In the genomic region with DNA sequence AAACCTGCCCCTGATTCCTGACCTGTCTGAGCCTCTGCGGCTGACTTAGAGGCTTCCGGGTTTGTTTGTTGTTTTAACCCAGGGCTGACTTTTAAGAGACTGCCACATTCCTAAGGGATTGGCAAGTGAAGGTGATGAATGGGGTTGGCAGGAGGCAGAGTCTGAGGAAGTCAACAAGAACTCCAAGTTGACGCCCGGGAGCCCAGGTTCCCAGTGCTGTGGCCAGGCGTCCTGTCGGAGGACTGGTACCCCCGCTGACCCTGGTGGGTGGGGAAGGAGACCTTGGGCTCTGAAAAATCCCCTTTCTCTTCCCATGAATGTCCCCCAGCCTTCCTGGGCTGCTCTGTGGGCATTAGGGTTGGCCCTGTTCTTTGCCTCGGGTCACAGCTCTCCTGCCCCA, we compare ENCODE assay signal across 11 cellular contexts. TPM values are rescaled to one million over a fixed set of nuclear protein-coding genes. Genes with fewer than 3 reads are reported as not detected.
A peak's percentile ranks its signal among the peaks of the same experiment; 100 is the strongest.
DNase-seq lines count a peak whose midpoint lies in the region; ATAC-seq and TF ChIP-seq lines count a peak whose summit lies in the region.
"Had no signal": no experiment of that assay in that cellular context is flagged by ENCODE, and none has a peak within 500 bp of the region (broad histone marks: within the 10 kb centered on the region; RNA-seq: fewer than 3 reads in every experiment).

No MANE protein-coding gene starts in this region.

- no peak for TF ChIP-seq CTCF in ascending aorta (IDR thresholded peaks at IDR 0.05)
- TF ChIP-seq CTCF in thyroid gland (IDR thresholded peaks at IDR 0.05) = no peak

- H3K4me3 ChIP-seq in ascending aorta (no peak overlapping the region), thyroid gland (replicated peaks in 1 of 3) (no peak overlapping the region)
- H3K4me3 ChIP-seq: GM12878 had no signal

- peak overlapping the region; percentile 68 to 79 for H3K27ac ChIP-seq in ascending aorta
- H3K27ac ChIP-seq in thyroid gland = peak overlapping the region; percentile 21 to 69 (median 29)
- H3K27ac ChIP-seq: neutrophil had no signal

- 40 to 58% methylated on average over 8 of the region's 8 CpGs for WGBS in thyroid gland, 2 donors

- ATAC-seq in HG02981 (IDR thresholded peaks at IDR 0.05; ENCODE audit: unreplicated experiment) = no peak
- no peak for ATAC-seq in GM19324 (IDR thresholded peaks at IDR 0.05; ENCODE audit: low FRiP score, unreplicated experiment)
- ATAC-seq in GM21529 (IDR thresholded peaks at IDR 0.05; ENCODE audit: unreplicated experiment) = no peak
- ATAC-seq: GM12878 had no signal

- H3K4me1 ChIP-seq in ascending aorta (peaks cover 7 to 39% of the 10 kb centered on the region in 2 donors), thyroid gland (peaks cover 14 to 25% of the 10 kb centered on the region in 2 donors)

- DNase-seq in HPDE6-E6E7 (ENCODE audit: extremely low spot score) (peak; percentile 90), ascending aorta (ENCODE audit: low spot score in 2 of 2) (peak; percentile 33 to 82), islet precursor cell (peak; percentile 87), thyroid gland (peak; percentile 42 to 62), GM19240 (ENCODE audit: insufficient read length, low spot score) (no peak)
- DNase-seq: activated CD4-positive, alpha-beta T cell treated with anti-CD3 and anti-CD28 coated beads for 48 hours had no signal

- H3K9me3 ChIP-seq in ascending aorta = no peaks in the 10 kb centered on the region
- no peaks in the 10 kb centered on the region for H3K9me3 ChIP-seq in thyroid gland
- H3K9me3 ChIP-seq: neutrophil had no signal

- H3K36me3 ChIP-seq in ascending aorta (no peaks in the 10 kb centered on the region), thyroid gland (no peaks in the 10 kb centered on the region)
- H3K36me3 ChIP-seq: neutrophil had no signal

- H3K27me3 ChIP-seq in ascending aorta = no peaks in the 10 kb centered on the region
- no peaks in the 10 kb centered on the region for H3K27me3 ChIP-seq in thyroid gland
- H3K27me3 ChIP-seq: neutrophil had no signal

- intact Hi-C loops in ascending aorta (cut with DNase I) = loop anchor here (2.0 kb wide), 1 partner anchor 39 kb away; no protein-coding TSS in a partner anchor
- intact Hi-C loops in thyroid gland (cut with DNase I) = no loop called here

- no peak for TF ChIP-seq POLR2A in thyroid gland (IDR thresholded peaks at IDR 0.05)

RNA-seq across cellular contexts. Expression of a gene that starts 19.7 kb away (rescaled TPM):
- not detected for total RNA-seq in ascending aorta
- not detected for total RNA-seq in thyroid gland
- total RNA-seq: GM12878 had no signal

RNA-seq across cellular contexts. Expression of a gene that starts 42.6 kb away (rescaled TPM):
- 59.2 TPM for total RNA-seq in ascending aorta
- total RNA-seq in thyroid gland = 100 to 1,000 TPM in 3 of 4 donors, 10 to 100 TPM in 1; 61.1 to 162 (median 132) TPM
- total RNA-seq: GM12878 had no signal
